In the genomic region with DNA sequence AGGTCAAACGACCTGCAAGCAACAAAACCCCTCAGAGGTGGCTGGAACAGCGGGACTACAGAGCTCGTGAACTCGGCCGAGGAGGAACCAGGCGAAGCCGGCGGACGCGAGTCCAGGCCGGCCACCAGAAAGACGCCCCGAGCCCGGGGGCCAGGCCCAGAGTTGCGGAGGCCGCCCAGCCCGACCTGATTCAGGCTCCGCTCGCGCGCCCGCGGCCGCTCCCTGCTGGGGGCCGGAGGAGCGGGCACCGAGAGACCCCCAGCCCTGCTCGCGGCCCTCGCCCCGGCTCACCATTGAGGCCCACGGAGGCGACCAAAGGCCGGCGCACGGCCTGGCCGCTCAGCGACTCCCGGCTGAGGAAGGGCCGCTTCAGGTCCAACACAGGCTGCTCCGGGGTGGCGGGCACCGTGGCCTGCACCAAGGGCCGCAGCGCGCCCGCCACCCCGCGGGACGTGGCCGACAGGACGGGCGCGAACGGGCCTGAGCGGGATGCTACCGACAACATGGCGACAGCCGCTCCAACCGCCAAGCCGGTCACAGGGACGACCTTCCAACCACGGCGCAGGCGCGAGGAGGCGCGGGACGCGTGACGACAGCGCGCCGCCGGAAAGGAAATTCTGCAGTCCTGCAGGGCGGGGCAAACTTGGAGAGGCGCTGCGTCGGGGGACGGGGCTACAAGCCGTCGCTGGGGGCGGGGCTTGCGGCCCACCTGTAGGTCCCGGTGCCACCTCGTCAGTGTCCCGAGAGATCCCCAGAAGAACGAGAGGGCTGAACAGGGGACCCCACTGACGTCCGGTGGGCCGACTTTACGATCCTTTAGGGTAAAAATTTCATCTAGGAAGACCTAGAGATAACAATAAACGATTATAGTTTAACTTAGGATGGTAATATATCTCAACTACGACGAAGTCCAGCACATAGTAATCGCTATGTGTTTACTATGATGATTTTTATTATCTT, we compare ENCODE assay signal across 8 cellular contexts. TPM values are rescaled to one million over a fixed set of nuclear protein-coding genes. Genes with fewer than 3 reads are reported as not detected.
DNase-seq lines count a peak whose midpoint lies in the region; ATAC-seq and TF ChIP-seq lines count a peak whose summit lies in the region.

A gene (minus strand): TSS at position 538 of the 960 bp plus-strand sequence. CDS start 33 bp downstream, at position 505.

- H3K36me3 ChIP-seq in OCI-LY3 (replicated peaks; ENCODE audit: low read depth, low read length): peaks cover 20% of the 10 kb centered on the region

- H3K4me2 ChIP-seq in OCI-LY3 (ENCODE audit: low read length): peak within 1 kb of the TSS; percentile 81

- H3K4me3 Mint-ChIP-seq in endothelial cell (ENCODE audit: unreplicated experiment): peak within 1 kb of the TSS; percentile 93
- H3K4me3 Mint-ChIP-seq in mesothelial cell of epicardium: peak within 1 kb of the TSS; percentile 82

- 0 out of 2 replicates have a peak, but pooled peaks cover 4% of the 10 kb centered on the region for H3K9me3 ChIP-seq in OCI-LY3 (ENCODE audit: insufficient read depth, low read length)

- H3K27ac Mint-ChIP-seq in endothelial cell (ENCODE audit: unreplicated experiment) (peak within 1 kb of the TSS; percentile 97), mesothelial cell of epicardium (peak within 1 kb of the TSS; percentile 96)

- peak; percentile 92 for ATAC-seq in GM21528 (IDR thresholded peaks at IDR 0.05; ENCODE audit: low FRiP score, unreplicated experiment)

- peaks cover 10% of the 10 kb centered on the region for H3K36me3 Mint-ChIP-seq in endothelial cell (ENCODE audit: low read depth, unreplicated experiment)
- peaks cover 4% of the 10 kb centered on the region for H3K36me3 Mint-ChIP-seq in mesothelial cell of epicardium

- H3K9me3 Mint-ChIP-seq in endothelial cell (ENCODE audit: unreplicated experiment): no peaks in the 10 kb centered on the region
- peaks cover 4% of the 10 kb centered on the region for H3K9me3 Mint-ChIP-seq in mesothelial cell of epicardium

- DNase-seq in DMS 273 treated with DMSO at 0.1 percent for 48 hours (lab: John Stamatoyannopoulos, UW) (peak; percentile 77), HuH-7.5 (ENCODE audit: low spot score) (peak; percentile 80), endothelial cell (ENCODE audit: low spot score) (peak; percentile 97), mesothelial cell of epicardium (ENCODE audit: low spot score in 2 of 2, unreplicated experiment in 2 of 2) (peak; percentile 94 to 97)
- DNase-seq in activated CD8-positive, alpha-beta memory T cell treated with anti-CD3 and anti-CD28 coated beads, Interleukin-2, amount 50 U/mL, for 48 hours: peak; percentile 98
- DNase-seq in stimulated activated CD8-positive, alpha-beta memory T cell treated with anti-CD3 and anti-CD28 coated beads, Interleukin-15, amount 100 ng/mL, for 4 hours (ENCODE audit: low read depth in 2 of 2): peak; percentile 94 to 95

- H3K4me1 Mint-ChIP-seq in endothelial cell (ENCODE audit: unreplicated experiment): peaks cover 26% of the 10 kb centered on the region
- peaks cover 29% of the 10 kb centered on the region for H3K4me1 Mint-ChIP-seq in mesothelial cell of epicardium

- H3K4me1 ChIP-seq in OCI-LY3 (ENCODE audit: low read length): peaks cover 19% of the 10 kb centered on the region

- peaks cover 51% of the 10 kb centered on the region for H3K79me2 ChIP-seq in OCI-LY3 (ENCODE audit: low read length)

- H3K4me3 ChIP-seq in OCI-LY3 (ENCODE audit: low read length): peak within 1 kb of the TSS; percentile 98

- H3K27me3 Mint-ChIP-seq in endothelial cell (ENCODE audit: unreplicated experiment) (peaks cover 11% of the 10 kb centered on the region), mesothelial cell of epicardium (ENCODE audit: low read depth) (peaks cover 13% of the 10 kb centered on the region)

- H3K27ac ChIP-seq in OCI-LY3 (ENCODE audit: low read length): peak within 1 kb of the TSS; percentile 57

- peak within 1 kb of the TSS; percentile 97 for H3K9ac ChIP-seq in OCI-LY3 (ENCODE audit: low read length)

- H3K27me3 ChIP-seq in OCI-LY3 (ENCODE audit: low read depth, low read length): no peaks in the 10 kb centered on the region

- peaks cover 34% of the 10 kb centered on the region for H4K20me1 ChIP-seq in OCI-LY3 (ENCODE audit: insufficient read depth, low read length)

- H2AFZ ChIP-seq in OCI-LY3 (ENCODE audit: low read depth, low read length): peak within 1 kb of the TSS; percentile 98

- TF ChIP-seq CTCF in OCI-LY3 (IDR thresholded peaks at IDR 0.05; ENCODE audit: low read depth, low read length) (no peak), endothelial cell (IDR thresholded peaks at IDR 0.05; ENCODE audit: unreplicated experiment) (no peak), mesothelial cell of epicardium (IDR thresholded peaks at IDR 0.05; ENCODE audit: unreplicated experiment) (no peak)

RNA-seq across cellular contexts. Expression of the gene that starts here (rescaled TPM):
- total RNA-seq in endothelial cell (ENCODE audit: unreplicated experiment): 32.6 TPM
- 24.9 to 26.1 TPM (median 25.5 TPM) in 3 replicates for total RNA-seq in mesothelial cell of epicardium

Comparison
In these comparisons a context has a peak if more than half of its experiments do, and no peak if none do; other contexts are left out.
1. Peak in every context shown above with its lines: DNase-seq, ATAC-seq, H3K4me3 ChIP-seq and H3K27ac ChIP-seq.